ENCODE assay signal across 8 cellular contexts in genomic region chr11:13339196-13340153, GRCh38.
DNase-seq lines count a peak whose midpoint lies in the region; ATAC-seq and TF ChIP-seq lines count a peak whose summit lies in the region.
"Had no signal": no experiment of that assay in that cellular context is flagged by ENCODE, and none has a peak within 500 bp of the region (broad histone marks: within the 10 kb centered on the region; RNA-seq: fewer than 3 reads in every experiment).

No MANE protein-coding gene starts in this region.

- no peaks in the 10 kb centered on the region; the same call in 1 of the 2 replicates for H3K4me1 ChIP-seq in SJCRH30

- H3K36me3 ChIP-seq in SJCRH30 = no peaks in the 10 kb centered on the region

- H3K9me3 Mint-ChIP-seq in effector memory CD8-positive, alpha-beta T cell = no peaks in the 10 kb centered on the region
- no peaks in the 10 kb centered on the region for H3K9me3 Mint-ChIP-seq in osteocyte (ENCODE audit: unreplicated experiment)
- H3K9me3 Mint-ChIP-seq: activated B cell treated with CpG ODN at 0.5 μM for 24 hours had no signal

- H3K4me1 Mint-ChIP-seq in effector memory CD8-positive, alpha-beta T cell (ENCODE audit: low read depth in 2 of 2) = peaks cover 58 to 75% of the 10 kb centered on the region in 2 donors
- peaks cover 35% of the 10 kb centered on the region for H3K4me1 Mint-ChIP-seq in osteocyte (ENCODE audit: unreplicated experiment)

- H3K9me3 ChIP-seq in SJCRH30 (replicated peaks) = no peaks in the 10 kb centered on the region

- ATAC-seq in GM19023 (IDR thresholded peaks at IDR 0.05; ENCODE audit: unreplicated experiment) = peak; percentile 27
- peak; percentile 67 for ATAC-seq in effector memory CD8-positive, alpha-beta T cell (replicated peaks)

- no peak for TF ChIP-seq CTCF in osteocyte (IDR thresholded peaks at IDR 0.05)

- no peak overlapping the region for H3K27ac ChIP-seq in SJCRH30

- H3K27me3 Mint-ChIP-seq in effector memory CD8-positive, alpha-beta T cell = no peaks in the 10 kb centered on the region
- H3K27me3 Mint-ChIP-seq in osteocyte (ENCODE audit: unreplicated experiment) = no peaks in the 10 kb centered on the region
- H3K27me3 Mint-ChIP-seq: activated B cell treated with CpG ODN at 0.5 μM for 24 hours had no signal

- peaks cover 10% of the 10 kb centered on the region for H3K36me3 Mint-ChIP-seq in effector memory CD8-positive, alpha-beta T cell (ENCODE audit: insufficient read depth)
- peaks cover 4% of the 10 kb centered on the region for H3K36me3 Mint-ChIP-seq in osteocyte (ENCODE audit: unreplicated experiment)

- H3K27me3 ChIP-seq in SJCRH30 = no peaks in the 10 kb centered on the region

- peak overlapping the region; percentile 69 to 89 for H3K27ac Mint-ChIP-seq in effector memory CD8-positive, alpha-beta T cell
- peak overlapping the region; percentile 95 for H3K27ac Mint-ChIP-seq in osteocyte (ENCODE audit: unreplicated experiment)
- H3K27ac Mint-ChIP-seq: activated B cell treated with CpG ODN at 0.5 μM for 24 hours had no signal

- DNase-seq in SJCRH30 (peak; percentile 28 to 36), osteocyte (ENCODE audit: extremely low spot score, unreplicated experiment) (no peak), RPMI8226 (no peak), NCI-H187 (lab: John Stamatoyannopoulos, UW) (no peak)
- DNase-seq in effector memory CD8-positive, alpha-beta T cell = peak in 2 of 3 experiments; percentile 22 to 23
- no peak for DNase-seq in stimulated activated CD8-positive, alpha-beta memory T cell treated with anti-CD3 and anti-CD28 coated beads, Interleukin-4, amount 100 ng/mL, for 48 hours
- DNase-seq: activated B cell treated with CpG ODN at 0.5 μM for 24 hours had no signal

- H3K4me3 ChIP-seq in SJCRH30 = no peak overlapping the region

- H3K4me3 Mint-ChIP-seq in effector memory CD8-positive, alpha-beta T cell = peak overlapping the region; percentile 47 to 55
- peak overlapping the region; percentile 73 for H3K4me3 Mint-ChIP-seq in osteocyte (ENCODE audit: unreplicated experiment)
- H3K4me3 Mint-ChIP-seq: activated B cell treated with CpG ODN at 0.5 μM for 24 hours had no signal

Comparison
In these comparisons a context has a peak if more than half of its experiments do, and no peak if none do; other contexts are left out.
1. DNase-seq: peak in SJCRH30 (2 of 2) and effector memory CD8-positive, alpha-beta T cell (2 of 3); none in osteocyte (single experiment), RPMI8226 (single experiment), NCI-H187 (0 of 2) and stimulated activated CD8-positive, alpha-beta memory T cell treated with anti-CD3 and anti-CD28 coated beads, Interleukin-4, amount 100 ng/mL, for 48 hours (single experiment).